Comparison of ENCODE assay signal across 1 cellular context in the genomic region with DNA sequence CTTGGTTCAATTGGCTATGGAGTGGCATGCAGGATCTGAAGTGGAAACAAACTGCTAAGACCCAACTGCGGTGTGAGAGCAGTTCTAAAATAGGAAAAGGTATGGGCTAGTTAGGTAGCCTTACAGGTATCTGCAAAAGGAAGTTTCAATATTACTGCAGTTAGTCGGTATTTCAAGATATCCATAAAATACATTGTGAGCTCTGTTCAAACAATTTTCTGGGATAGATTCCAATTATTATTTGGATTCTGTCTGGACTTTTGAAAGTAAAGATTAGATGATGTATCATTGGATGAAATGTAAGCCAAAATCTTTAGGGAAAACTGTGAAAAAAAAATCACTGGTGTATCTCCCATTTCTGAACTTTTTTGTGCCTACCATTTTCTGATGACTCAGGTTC.
TF ChIP-seq lines count a peak whose summit lies in the region.

No MANE protein-coding gene starts in this region.

TF ChIP-seq in WTC11, 78 proteins besides CTCF, POLR2A, EP300 and RAD21 (continued from another document):
- TF ChIP-seq, protein P1, sequence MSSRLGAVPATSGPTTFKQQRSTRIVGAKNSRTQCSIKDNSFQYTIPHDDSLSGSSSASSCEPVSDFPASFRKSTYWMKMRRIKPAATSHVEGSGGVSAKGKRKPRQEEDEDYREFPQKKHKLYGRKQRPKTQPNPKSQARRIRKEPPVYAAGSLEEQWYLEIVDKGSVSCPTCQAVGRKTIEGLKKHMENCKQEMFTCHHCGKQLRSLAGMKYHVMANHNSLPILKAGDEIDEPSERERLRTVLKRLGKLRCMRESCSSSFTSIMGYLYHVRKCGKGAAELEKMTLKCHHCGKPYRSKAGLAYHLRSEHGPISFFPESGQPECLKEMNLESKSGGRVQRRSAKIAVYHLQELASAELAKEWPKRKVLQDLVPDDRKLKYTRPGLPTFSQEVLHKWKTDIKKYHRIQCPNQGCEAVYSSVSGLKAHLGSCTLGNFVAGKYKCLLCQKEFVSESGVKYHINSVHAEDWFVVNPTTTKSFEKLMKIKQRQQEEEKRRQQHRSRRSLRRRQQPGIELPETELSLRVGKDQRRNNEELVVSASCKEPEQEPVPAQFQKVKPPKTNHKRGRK (CRISPR knock-in tag; IDR thresholded peaks at IDR 0.05; ENCODE audit: borderline replicate concordance) = no peak
- TF ChIP-seq, protein P2, sequence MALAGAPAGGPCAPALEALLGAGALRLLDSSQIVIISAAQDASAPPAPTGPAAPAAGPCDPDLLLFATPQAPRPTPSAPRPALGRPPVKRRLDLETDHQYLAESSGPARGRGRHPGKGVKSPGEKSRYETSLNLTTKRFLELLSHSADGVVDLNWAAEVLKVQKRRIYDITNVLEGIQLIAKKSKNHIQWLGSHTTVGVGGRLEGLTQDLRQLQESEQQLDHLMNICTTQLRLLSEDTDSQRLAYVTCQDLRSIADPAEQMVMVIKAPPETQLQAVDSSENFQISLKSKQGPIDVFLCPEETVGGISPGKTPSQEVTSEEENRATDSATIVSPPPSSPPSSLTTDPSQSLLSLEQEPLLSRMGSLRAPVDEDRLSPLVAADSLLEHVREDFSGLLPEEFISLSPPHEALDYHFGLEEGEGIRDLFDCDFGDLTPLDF (CRISPR knock-in tag; IDR thresholded peaks at IDR 0.05) = no peak
- TF ChIP-seq GRHL2 (CRISPR knock-in tag; IDR thresholded peaks at IDR 0.05; ENCODE audit: insufficient replicate concordance, severe bottlenecking) = no peak
- no peak for TF ChIP-seq ZNF263 (CRISPR knock-in tag; IDR thresholded peaks at IDR 0.05; ENCODE audit: low read depth)
- TF ChIP-seq, protein P3, sequence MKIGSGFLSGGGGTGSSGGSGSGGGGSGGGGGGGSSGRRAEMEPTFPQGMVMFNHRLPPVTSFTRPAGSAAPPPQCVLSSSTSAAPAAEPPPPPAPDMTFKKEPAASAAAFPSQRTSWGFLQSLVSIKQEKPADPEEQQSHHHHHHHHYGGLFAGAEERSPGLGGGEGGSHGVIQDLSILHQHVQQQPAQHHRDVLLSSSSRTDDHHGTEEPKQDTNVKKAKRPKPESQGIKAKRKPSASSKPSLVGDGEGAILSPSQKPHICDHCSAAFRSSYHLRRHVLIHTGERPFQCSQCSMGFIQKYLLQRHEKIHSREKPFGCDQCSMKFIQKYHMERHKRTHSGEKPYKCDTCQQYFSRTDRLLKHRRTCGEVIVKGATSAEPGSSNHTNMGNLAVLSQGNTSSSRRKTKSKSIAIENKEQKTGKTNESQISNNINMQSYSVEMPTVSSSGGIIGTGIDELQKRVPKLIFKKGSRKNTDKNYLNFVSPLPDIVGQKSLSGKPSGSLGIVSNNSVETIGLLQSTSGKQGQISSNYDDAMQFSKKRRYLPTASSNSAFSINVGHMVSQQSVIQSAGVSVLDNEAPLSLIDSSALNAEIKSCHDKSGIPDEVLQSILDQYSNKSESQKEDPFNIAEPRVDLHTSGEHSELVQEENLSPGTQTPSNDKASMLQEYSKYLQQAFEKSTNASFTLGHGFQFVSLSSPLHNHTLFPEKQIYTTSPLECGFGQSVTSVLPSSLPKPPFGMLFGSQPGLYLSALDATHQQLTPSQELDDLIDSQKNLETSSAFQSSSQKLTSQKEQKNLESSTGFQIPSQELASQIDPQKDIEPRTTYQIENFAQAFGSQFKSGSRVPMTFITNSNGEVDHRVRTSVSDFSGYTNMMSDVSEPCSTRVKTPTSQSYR (CRISPR knock-in tag; IDR thresholded peaks at IDR 0.05) = no peak
- no peak for TF ChIP-seq RORB (CRISPR knock-in tag; IDR thresholded peaks at IDR 0.05)
- no peak for TF ChIP-seq ZNF138 (CRISPR knock-in tag; conservative IDR thresholded peaks at IDR 0.05)
- TF ChIP-seq, protein P4, sequence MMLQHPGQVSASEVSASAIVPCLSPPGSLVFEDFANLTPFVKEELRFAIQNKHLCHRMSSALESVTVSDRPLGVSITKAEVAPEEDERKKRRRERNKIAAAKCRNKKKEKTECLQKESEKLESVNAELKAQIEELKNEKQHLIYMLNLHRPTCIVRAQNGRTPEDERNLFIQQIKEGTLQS (CRISPR knock-in tag; conservative IDR thresholded peaks at IDR 0.05) = no peak
- TF ChIP-seq, protein P5, sequence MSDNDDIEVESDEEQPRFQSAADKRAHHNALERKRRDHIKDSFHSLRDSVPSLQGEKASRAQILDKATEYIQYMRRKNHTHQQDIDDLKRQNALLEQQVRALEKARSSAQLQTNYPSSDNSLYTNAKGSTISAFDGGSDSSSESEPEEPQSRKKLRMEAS (CRISPR knock-in tag; IDR thresholded peaks at IDR 0.05) = no peak
- TF ChIP-seq, protein P6, sequence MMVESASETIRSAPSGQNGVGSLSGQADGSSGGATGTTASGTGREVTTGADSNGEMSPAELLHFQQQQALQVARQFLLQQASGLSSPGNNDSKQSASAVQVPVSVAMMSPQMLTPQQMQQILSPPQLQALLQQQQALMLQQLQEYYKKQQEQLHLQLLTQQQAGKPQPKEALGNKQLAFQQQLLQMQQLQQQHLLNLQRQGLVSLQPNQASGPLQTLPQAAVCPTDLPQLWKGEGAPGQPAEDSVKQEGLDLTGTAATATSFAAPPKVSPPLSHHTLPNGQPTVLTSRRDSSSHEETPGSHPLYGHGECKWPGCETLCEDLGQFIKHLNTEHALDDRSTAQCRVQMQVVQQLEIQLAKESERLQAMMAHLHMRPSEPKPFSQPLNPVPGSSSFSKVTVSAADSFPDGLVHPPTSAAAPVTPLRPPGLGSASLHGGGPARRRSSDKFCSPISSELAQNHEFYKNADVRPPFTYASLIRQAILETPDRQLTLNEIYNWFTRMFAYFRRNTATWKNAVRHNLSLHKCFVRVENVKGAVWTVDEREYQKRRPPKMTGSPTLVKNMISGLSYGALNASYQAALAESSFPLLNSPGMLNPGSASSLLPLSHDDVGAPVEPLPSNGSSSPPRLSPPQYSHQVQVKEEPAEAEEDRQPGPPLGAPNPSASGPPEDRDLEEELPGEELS (CRISPR knock-in tag; IDR thresholded peaks at IDR 0.05) = no peak
- no peak for TF ChIP-seq EMX1 (CRISPR knock-in tag; IDR thresholded peaks at IDR 0.05)
